17 cellular contexts compared by ENCODE assay signal in the genomic region with DNA sequence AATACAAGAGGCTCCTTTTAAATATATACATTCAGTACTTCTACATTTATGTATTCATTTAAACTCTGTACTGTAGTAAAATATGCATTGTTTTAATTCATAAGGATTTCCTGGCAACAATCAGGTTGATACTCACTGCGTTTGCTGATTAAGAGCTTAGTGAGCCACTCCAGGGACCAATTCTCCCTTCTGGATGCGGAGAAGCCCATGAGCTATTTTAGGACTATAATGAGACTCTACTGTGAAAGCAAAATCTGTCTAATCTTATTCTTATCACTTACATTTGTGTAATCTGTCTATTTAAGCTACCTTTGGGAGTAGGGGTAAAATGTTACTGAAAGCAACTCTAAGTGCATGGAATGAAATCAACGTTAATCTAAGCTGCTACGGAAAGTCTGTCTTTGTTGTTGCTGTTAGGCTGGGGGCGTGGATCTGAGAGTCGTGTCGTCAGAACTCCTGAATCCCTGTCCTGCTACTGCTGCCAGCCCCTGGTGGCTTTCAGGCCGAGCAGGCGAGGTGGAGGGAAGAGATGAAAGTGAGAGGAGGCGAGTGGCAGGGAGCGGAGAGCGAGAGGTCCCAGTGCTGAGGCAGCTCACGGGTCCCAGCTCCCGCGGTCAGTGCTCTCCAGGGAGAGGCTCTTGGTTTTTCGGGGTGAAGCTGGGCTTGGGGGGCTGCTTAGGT. TPM values are rescaled to one million over a fixed set of nuclear protein-coding genes. Genes with fewer than 3 reads are reported as not detected.
DNase-seq lines count a peak whose midpoint lies in the region; ATAC-seq and TF ChIP-seq lines count a peak whose summit lies in the region.
"Had no signal": no experiment of that assay in that cellular context is flagged by ENCODE, and none has a peak within 500 bp of the region (broad histone marks: within the 10 kb centered on the region; RNA-seq: fewer than 3 reads in every experiment).

No MANE protein-coding gene starts in this region.

- H3K27ac ChIP-seq in esophagus muscularis mucosa (replicated peaks in 1 of 4), result peak overlapping the region; percentile 54 to 71 (median 64)
- peak overlapping the region; percentile 2 for H3K27ac ChIP-seq in mesodermal cell (ENCODE audit: low read depth, low read length, severe bottlenecking)
- H3K27ac ChIP-seq: foreskin keratinocyte, parathyroid adenoma, transverse colon had no signal

- H3K9me3 ChIP-seq in esophagus muscularis mucosa (no peaks in the 10 kb centered on the region), mesodermal cell (ENCODE audit: control insufficient read depth, low read length) (no peaks in the 10 kb centered on the region)
- H3K9me3 ChIP-seq: transverse colon had no signal

- H3K36me3 Mint-ChIP-seq in activated T-cell treated with anti-CD3 and anti-CD28 coated beads, Interleukin-2, amount 50 U/mL, for 72 hours (ENCODE audit: insufficient read depth in 2 of 2), result no peaks in the 10 kb centered on the region
- peaks cover 17% of the 10 kb centered on the region for H3K36me3 Mint-ChIP-seq in type B pancreatic cell
- H3K36me3 Mint-ChIP-seq: CD4-positive, CD25-positive, alpha-beta regulatory T cell; immature natural killer cell had no signal

- no peak for ATAC-seq in activated T-cell treated with anti-CD3 and anti-CD28 coated beads, Interleukin-2, amount 50 U/mL, for 72 hours (replicated peaks in 1 of 2)
- ATAC-seq in HG03175 (IDR thresholded peaks at IDR 0.05; ENCODE audit: unreplicated experiment), result no peak
- ATAC-seq: foreskin keratinocyte, GM12878 had no signal

- intact Hi-C loops in esophagus muscularis mucosa (cut with DNase I), result no loop called here

- no peak for DNase-seq in activated T-cell treated with anti-CD3 and anti-CD28 coated beads, Interleukin-2, amount 50 U/mL, for 72 hours
- DNase-seq in activated T-cell treated with anti-CD3 and anti-CD28 coated beads for 4 hours (no peak), esophagus muscularis mucosa (ENCODE audit: extremely low spot score) (no peak), type B pancreatic cell (ENCODE audit: extremely low spot score, unreplicated experiment) (no peak)
- DNase-seq in activated CD4-positive, alpha-beta T cell treated with anti-CD3 and anti-CD28 coated beads, Interleukin-2, amount 50 U/mL, for 48 hours, result no peak
- DNase-seq in activated naive CD4-positive, alpha-beta T cell (lab: John Stamatoyannopoulos, UW), result no peak
- DNase-seq: activated CD8-positive, alpha-beta memory T cell treated with anti-CD3 and anti-CD28 coated beads for 24 hours; activated gamma-delta T cell treated with Interleukin-2 at 50 U/mL for 16 hours; CD4-positive, CD25-positive, alpha-beta regulatory T cell; foreskin keratinocyte; immature natural killer cell; NCI-H1105; transverse colon had no signal

- H3K27me3 Mint-ChIP-seq in activated T-cell treated with anti-CD3 and anti-CD28 coated beads, Interleukin-2, amount 50 U/mL, for 72 hours (ENCODE audit: low read depth), result no peaks in the 10 kb centered on the region
- H3K27me3 Mint-ChIP-seq in type B pancreatic cell, result no peaks in the 10 kb centered on the region

- no peaks in the 10 kb centered on the region for H3K27me3 ChIP-seq in esophagus muscularis mucosa
- H3K27me3 ChIP-seq: foreskin keratinocyte, transverse colon had no signal

- H3K4me3 ChIP-seq in esophagus muscularis mucosa, result no peak overlapping the region
- no peak overlapping the region for H3K4me3 ChIP-seq in mesodermal cell (ENCODE audit: extremely low read depth, insufficient read depth, low read length, poor library complexity, severe bottlenecking)
- H3K4me3 ChIP-seq: GM12878, transverse colon had no signal

- no peaks in the 10 kb centered on the region for H3K9me3 Mint-ChIP-seq in activated T-cell treated with anti-CD3 and anti-CD28 coated beads, Interleukin-2, amount 50 U/mL, for 72 hours
- peaks cover 6% of the 10 kb centered on the region for H3K9me3 Mint-ChIP-seq in type B pancreatic cell
- H3K9me3 Mint-ChIP-seq: immature natural killer cell had no signal

- no peak for TF ChIP-seq POLR2A in esophagus muscularis mucosa (IDR thresholded peaks at IDR 0.05; ENCODE audit: low read depth)

- H3K4me3 Mint-ChIP-seq in activated T-cell treated with anti-CD3 and anti-CD28 coated beads, Interleukin-2, amount 50 U/mL, for 72 hours, result no peak overlapping the region
- peak overlapping the region; percentile 18 for H3K4me3 Mint-ChIP-seq in type B pancreatic cell
- H3K4me3 Mint-ChIP-seq: CD4-positive, CD25-positive, alpha-beta regulatory T cell; immature natural killer cell had no signal

- H3K4me1 ChIP-seq in esophagus muscularis mucosa (peaks cover 31 to 37% (median 36%) of the 10 kb centered on the region in 4 donors), mesodermal cell (ENCODE audit: control insufficient read depth, insufficient read depth, low read length, poor library complexity, severe bottlenecking) (no peaks in the 10 kb centered on the region)
- H3K4me1 ChIP-seq: foreskin keratinocyte had no signal

- H3K36me3 ChIP-seq in esophagus muscularis mucosa, result peaks cover 0 to 32% (median 17%) of the 10 kb centered on the region in 4 donors
- peaks cover 33% of the 10 kb centered on the region for H3K36me3 ChIP-seq in mesodermal cell (ENCODE audit: control insufficient read depth, insufficient read depth, low read length)
- H3K36me3 ChIP-seq: transverse colon had no signal

- WGBS in esophagus muscularis mucosa, result 63% methylated on average over 16 of the region's 16 CpGs
- WGBS in mesodermal cell (ENCODE audit: insufficient coverage in 2 of 2), 2 experiments, result 87 to 94% methylated on average over 8 to 14 of the region's 16 CpGs

- no peak for TF ChIP-seq CTCF in esophagus muscularis mucosa (IDR thresholded peaks at IDR 0.05)
- no peak for TF ChIP-seq CTCF in type B pancreatic cell (conservative IDR thresholded peaks at IDR 0.05)

- peaks cover 38% of the 10 kb centered on the region for H3K4me1 Mint-ChIP-seq in activated T-cell treated with anti-CD3 and anti-CD28 coated beads, Interleukin-2, amount 50 U/mL, for 72 hours (ENCODE audit: low read depth)
- H3K4me1 Mint-ChIP-seq in type B pancreatic cell (ENCODE audit: unreplicated experiment), result peaks cover 44% of the 10 kb centered on the region

- H3K27ac Mint-ChIP-seq in activated T-cell treated with anti-CD3 and anti-CD28 coated beads, Interleukin-2, amount 50 U/mL, for 72 hours, result peak overlapping the region; percentile 74
- peak overlapping the region; percentile 37 for H3K27ac Mint-ChIP-seq in type B pancreatic cell

- no peak for TF ChIP-seq EP300 in esophagus muscularis mucosa (IDR thresholded peaks at IDR 0.05)

RNA-seq across cellular contexts. Expression of gene COQ8A, which starts 53.7 kb away (rescaled TPM):
- total RNA-seq in activated T-cell treated with anti-CD3 and anti-CD28 coated beads, Interleukin-2, amount 50 U/mL, for 72 hours, result 10 to 100 TPM; 24.2 to 32.2 TPM
- total RNA-seq in esophagus muscularis mucosa (100 to 1,000 TPM in 1 of 4 donors, 10 to 100 TPM in 3; 73.1 to 118 (median 80.9) TPM), type B pancreatic cell (ENCODE audit: low replicate concordance) (21.0 and 29.7 TPM in 2 replicates)
- 14.8 TPM for polyA plus RNA-seq in mesodermal cell (2013, experiment 1 of 2)
- 12.4 TPM for polyA plus RNA-seq in mesodermal cell (2013, experiment 2 of 2)
